Comparison of ENCODE assay signal across 12 cellular contexts in genomic region chr18:45164551-45164950, GRCh38.
"Had no signal": no experiment of that assay in that cellular context is flagged by ENCODE, and none has a peak within 500 bp of the region (broad histone marks: within the 10 kb centered on the region; RNA-seq: fewer than 3 reads in every experiment).

No MANE protein-coding gene starts in this region.

- H2AFZ ChIP-seq: parathyroid adenoma had no signal

- H3K4me1 ChIP-seq: parathyroid adenoma had no signal

- H3K9me3 ChIP-seq: tibial artery had no signal

- H3K9ac ChIP-seq: parathyroid adenoma had no signal

- H3K36me3 ChIP-seq: tibial artery, WERI-Rb-1 had no signal

- H3K4me3 ChIP-seq: tibial artery had no signal

- H3K27me3 ChIP-seq: tibial artery had no signal

- H3K27ac ChIP-seq: parathyroid adenoma, tibial artery, WERI-Rb-1 had no signal

- H3K79me2 ChIP-seq: parathyroid adenoma had no signal

- DNase-seq: activated CD4-positive, alpha-beta T cell treated with anti-CD3 and anti-CD28 coated beads for 36 hours; activated CD8-positive, alpha-beta T cell treated with anti-CD3 and anti-CD28 coated beads for 36 hours; activated effector memory CD4-positive, alpha-beta T cell treated with anti-CD3 and anti-CD28 coated beads, Interleukin-2, amount 50 U/mL, for 16 hours; activated T-cell treated with anti-CD3 and anti-CD28 coated beads, Interleukin-2, amount 50 U/mL, for 4 hours; islet precursor cell; naive B cell; stimulated activated CD4-positive, alpha-beta T cell treated with anti-CD3 and anti-CD28 coated beads, Interleukin-4, amount 100 ng/mL, for 1 hour; stimulated activated naive B cell treated with anti-CD40 and anti-IgM and Interleukin-4, amounts not matched to agents 10 μg/mL and 1 μg/mL and 100 μg/mL, for 72 hours; T-helper 17 cell; tibial artery; WERI-Rb-1 had no signal
